ENCODE assay signal across 2 cellular contexts in the genomic region with DNA sequence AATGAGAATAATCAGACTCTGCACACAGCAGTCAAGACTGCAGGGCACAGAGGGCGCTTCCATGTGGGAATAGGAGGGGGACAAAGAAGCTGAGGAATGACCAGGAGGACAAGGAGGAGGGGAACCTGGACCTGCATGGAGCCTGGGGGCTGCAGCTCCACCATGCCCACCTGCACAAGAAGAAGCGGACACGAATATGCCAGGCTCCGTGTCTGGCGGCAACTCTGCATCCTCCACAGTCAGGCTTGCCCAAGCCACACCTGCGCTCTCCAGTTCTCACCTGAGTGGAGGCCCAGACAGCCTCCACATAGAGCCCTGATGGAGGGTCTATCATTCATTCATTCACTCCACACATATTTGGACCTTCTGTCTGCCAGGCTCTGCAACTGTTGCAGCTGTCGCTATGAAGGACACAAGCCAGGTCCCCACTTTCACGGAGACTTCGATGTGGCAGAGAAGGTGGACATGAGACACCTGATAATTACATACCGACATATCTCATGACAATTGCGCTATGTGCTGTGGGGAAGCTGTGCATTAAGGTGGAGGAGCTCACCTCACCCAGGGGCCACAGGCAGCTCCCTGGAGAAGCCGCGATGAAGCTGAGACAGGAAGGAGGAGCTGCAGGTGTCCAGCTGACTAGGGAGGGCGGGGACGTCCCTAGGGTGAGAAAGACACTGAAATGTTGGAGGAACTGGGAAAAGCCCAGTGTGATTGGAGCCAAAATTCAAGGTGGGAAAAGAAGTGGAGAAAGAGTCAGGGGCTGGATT.
TF ChIP-seq lines count a peak whose summit lies in the region.

No MANE protein-coding gene starts in this region.

TF ChIP-seq in liver, 16 proteins besides CTCF, POLR2A, EP300 and RAD21 (continued from another document):
- TF ChIP-seq, protein P1, sequence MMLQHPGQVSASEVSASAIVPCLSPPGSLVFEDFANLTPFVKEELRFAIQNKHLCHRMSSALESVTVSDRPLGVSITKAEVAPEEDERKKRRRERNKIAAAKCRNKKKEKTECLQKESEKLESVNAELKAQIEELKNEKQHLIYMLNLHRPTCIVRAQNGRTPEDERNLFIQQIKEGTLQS (IDR thresholded peaks at IDR 0.05): no peak
- no peak for TF ChIP-seq GABPA (IDR thresholded peaks at IDR 0.05 in 1 of 2, conservative IDR thresholded peaks at IDR 0.05 in 1 of 2)
- no peak for TF ChIP-seq YY1 (IDR thresholded peaks at IDR 0.05)
- TF ChIP-seq, protein P2, sequence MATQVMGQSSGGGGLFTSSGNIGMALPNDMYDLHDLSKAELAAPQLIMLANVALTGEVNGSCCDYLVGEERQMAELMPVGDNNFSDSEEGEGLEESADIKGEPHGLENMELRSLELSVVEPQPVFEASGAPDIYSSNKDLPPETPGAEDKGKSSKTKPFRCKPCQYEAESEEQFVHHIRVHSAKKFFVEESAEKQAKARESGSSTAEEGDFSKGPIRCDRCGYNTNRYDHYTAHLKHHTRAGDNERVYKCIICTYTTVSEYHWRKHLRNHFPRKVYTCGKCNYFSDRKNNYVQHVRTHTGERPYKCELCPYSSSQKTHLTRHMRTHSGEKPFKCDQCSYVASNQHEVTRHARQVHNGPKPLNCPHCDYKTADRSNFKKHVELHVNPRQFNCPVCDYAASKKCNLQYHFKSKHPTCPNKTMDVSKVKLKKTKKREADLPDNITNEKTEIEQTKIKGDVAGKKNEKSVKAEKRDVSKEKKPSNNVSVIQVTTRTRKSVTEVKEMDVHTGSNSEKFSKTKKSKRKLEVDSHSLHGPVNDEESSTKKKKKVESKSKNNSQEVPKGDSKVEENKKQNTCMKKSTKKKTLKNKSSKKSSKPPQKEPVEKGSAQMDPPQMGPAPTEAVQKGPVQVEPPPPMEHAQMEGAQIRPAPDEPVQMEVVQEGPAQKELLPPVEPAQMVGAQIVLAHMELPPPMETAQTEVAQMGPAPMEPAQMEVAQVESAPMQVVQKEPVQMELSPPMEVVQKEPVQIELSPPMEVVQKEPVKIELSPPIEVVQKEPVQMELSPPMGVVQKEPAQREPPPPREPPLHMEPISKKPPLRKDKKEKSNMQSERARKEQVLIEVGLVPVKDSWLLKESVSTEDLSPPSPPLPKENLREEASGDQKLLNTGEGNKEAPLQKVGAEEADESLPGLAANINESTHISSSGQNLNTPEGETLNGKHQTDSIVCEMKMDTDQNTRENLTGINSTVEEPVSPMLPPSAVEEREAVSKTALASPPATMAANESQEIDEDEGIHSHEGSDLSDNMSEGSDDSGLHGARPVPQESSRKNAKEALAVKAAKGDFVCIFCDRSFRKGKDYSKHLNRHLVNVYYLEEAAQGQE (IDR thresholded peaks at IDR 0.05): no peak
- TF ChIP-seq, protein P3, sequence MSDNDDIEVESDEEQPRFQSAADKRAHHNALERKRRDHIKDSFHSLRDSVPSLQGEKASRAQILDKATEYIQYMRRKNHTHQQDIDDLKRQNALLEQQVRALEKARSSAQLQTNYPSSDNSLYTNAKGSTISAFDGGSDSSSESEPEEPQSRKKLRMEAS (IDR thresholded peaks at IDR 0.05): no peak
- no peak for TF ChIP-seq HNF4A (conservative IDR thresholded peaks at IDR 0.05)
- no peak for TF ChIP-seq RXRA (IDR thresholded peaks at IDR 0.05)
- no peak for TF ChIP-seq NR2F2 (IDR thresholded peaks at IDR 0.05)
- TF ChIP-seq TAF1 (conservative IDR thresholded peaks at IDR 0.05): no peak
- no peak for TF ChIP-seq FOXA2 (IDR thresholded peaks at IDR 0.05)

TF ChIP-seq in HepG2, 621 proteins besides CTCF, POLR2A, EP300 and RAD21 (continued from another document):
- TF ChIP-seq, protein P4, sequence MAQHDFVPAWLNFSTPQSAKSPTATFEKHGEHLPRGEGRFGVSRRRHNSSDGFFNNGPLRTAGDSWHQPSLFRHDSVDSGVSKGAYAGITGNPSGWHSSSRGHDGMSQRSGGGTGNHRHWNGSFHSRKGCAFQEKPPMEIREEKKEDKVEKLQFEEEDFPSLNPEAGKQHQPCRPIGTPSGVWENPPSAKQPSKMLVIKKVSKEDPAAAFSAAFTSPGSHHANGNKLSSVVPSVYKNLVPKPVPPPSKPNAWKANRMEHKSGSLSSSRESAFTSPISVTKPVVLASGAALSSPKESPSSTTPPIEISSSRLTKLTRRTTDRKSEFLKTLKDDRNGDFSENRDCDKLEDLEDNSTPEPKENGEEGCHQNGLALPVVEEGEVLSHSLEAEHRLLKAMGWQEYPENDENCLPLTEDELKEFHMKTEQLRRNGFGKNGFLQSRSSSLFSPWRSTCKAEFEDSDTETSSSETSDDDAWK (CRISPR knock-in tag; IDR thresholded peaks at IDR 0.05): no peak
- TF ChIP-seq MEIS2 (CRISPR knock-in tag; IDR thresholded peaks at IDR 0.05) (no peak), GTF3A (CRISPR knock-in tag; conservative IDR thresholded peaks at IDR 0.05) (no peak)
